Comparison of ENCODE assay signal across 1 cellular context in the genomic region with DNA sequence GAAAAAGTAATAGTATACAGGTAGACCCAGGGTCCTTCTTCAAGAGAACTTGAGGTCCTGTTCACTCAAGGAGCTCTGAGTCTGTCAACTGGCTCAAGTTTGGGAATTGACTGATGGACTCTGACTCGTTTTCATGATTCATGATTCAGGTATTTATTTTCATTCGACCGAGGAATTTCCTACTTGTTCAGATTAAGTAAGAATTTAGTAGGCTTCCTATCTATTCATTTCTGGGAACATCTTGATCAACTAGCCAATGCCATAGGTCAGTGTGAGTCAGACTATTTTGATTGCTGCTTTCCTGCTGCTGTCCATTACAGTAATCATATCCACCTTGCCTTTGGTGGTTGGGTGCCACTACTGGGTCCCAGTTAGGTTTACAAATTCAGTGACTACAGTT.
A peak's percentile ranks its signal among the peaks of the same experiment; 100 is the strongest.
TF ChIP-seq lines count a peak whose summit lies in the region.

No MANE protein-coding gene starts in this region.

TF ChIP-seq in endothelial cell of umbilical vein, 7 proteins besides CTCF, POLR2A, EP300 and RAD21:
- TF ChIP-seq EZH2 (IDR thresholded peaks at IDR 0.05; ENCODE audit: borderline replicate concordance, low read depth, low read length, severe bottlenecking) (no peak), FOS (IDR thresholded peaks at IDR 0.05; ENCODE audit: borderline replicate concordance, insufficient read depth, low read length) (peak; percentile 96), POLR2AphosphoS5 (IDR thresholded peaks at IDR 0.05; ENCODE audit: insufficient read depth, low read depth, low read length) (peak; percentile 59), MYC (IDR thresholded peaks at IDR 0.05; ENCODE audit: low read depth, low read length) (no peak), GATA2 (IDR thresholded peaks at IDR 0.05; ENCODE audit: insufficient read depth, insufficient read length, low read depth, low read length) (peak; percentile 91), JUN (IDR thresholded peaks at IDR 0.05; ENCODE audit: borderline replicate concordance, insufficient read depth, insufficient read length, low read depth) (peak; percentile 86)
